1 cellular context compared by ENCODE assay signal in the genomic region with DNA sequence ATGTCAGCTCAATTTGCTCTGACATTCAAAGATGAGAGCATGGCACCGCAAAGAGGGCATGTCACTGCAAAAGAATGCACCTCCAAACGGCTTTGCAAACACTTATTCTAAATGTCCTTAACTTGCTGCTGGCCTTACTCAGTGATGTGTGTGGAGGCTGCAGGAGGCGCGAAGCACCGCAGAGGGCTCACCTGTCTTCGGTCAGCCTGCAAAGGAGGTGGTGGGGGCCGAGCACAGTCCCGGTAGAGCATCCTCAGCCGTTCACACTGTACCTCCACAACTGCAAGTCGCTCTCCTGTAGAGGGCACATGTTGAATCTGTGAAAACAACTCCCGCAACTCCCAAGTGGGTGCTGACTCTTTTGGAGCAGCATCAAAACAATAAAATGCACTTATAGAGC.
TF ChIP-seq lines count a peak whose summit lies in the region.

No MANE protein-coding gene starts in this region.

TF ChIP-seq in WTC11, 78 proteins besides CTCF, POLR2A, EP300 and RAD21 (continued from another document):
- TF ChIP-seq, protein P1, sequence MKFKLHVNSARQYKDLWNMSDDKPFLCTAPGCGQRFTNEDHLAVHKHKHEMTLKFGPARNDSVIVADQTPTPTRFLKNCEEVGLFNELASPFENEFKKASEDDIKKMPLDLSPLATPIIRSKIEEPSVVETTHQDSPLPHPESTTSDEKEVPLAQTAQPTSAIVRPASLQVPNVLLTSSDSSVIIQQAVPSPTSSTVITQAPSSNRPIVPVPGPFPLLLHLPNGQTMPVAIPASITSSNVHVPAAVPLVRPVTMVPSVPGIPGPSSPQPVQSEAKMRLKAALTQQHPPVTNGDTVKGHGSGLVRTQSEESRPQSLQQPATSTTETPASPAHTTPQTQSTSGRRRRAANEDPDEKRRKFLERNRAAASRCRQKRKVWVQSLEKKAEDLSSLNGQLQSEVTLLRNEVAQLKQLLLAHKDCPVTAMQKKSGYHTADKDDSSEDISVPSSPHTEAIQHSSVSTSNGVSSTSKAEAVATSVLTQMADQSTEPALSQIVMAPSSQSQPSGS (CRISPR knock-in tag; IDR thresholded peaks at IDR 0.05; ENCODE audit: borderline replicate concordance, low read depth), result no peak
- TF ChIP-seq ESRRA (CRISPR knock-in tag; IDR thresholded peaks at IDR 0.05; ENCODE audit: borderline replicate concordance) (no peak), MXD4 (CRISPR knock-in tag; IDR thresholded peaks at IDR 0.05; ENCODE audit: borderline replicate concordance) (no peak)
- TF ChIP-seq, protein P2, sequence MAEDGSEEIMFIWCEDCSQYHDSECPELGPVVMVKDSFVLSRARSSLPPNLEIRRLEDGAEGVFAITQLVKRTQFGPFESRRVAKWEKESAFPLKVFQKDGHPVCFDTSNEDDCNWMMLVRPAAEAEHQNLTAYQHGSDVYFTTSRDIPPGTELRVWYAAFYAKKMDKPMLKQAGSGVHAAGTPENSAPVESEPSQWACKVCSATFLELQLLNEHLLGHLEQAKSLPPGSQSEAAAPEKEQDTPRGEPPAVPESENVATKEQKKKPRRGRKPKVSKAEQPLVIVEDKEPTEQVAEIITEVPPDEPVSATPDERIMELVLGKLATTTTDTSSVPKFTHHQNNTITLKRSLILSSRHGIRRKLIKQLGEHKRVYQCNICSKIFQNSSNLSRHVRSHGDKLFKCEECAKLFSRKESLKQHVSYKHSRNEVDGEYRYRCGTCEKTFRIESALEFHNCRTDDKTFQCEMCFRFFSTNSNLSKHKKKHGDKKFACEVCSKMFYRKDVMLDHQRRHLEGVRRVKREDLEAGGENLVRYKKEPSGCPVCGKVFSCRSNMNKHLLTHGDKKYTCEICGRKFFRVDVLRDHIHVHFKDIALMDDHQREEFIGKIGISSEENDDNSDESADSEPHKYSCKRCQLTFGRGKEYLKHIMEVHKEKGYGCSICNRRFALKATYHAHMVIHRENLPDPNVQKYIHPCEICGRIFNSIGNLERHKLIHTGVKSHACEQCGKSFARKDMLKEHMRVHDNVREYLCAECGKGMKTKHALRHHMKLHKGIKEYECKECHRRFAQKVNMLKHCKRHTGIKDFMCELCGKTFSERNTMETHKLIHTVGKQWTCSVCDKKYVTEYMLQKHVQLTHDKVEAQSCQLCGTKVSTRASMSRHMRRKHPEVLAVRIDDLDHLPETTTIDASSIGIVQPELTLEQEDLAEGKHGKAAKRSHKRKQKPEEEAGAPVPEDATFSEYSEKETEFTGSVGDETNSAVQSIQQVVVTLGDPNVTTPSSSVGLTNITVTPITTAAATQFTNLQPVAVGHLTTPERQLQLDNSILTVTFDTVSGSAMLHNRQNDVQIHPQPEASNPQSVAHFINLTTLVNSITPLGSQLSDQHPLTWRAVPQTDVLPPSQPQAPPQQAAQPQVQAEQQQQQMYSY (CRISPR knock-in tag; IDR thresholded peaks at IDR 0.05), result no peak
TF ChIP-seq in WTC11: peak in this region for 0.
